ENCODE assay signal across 22 cellular contexts in the genomic region with DNA sequence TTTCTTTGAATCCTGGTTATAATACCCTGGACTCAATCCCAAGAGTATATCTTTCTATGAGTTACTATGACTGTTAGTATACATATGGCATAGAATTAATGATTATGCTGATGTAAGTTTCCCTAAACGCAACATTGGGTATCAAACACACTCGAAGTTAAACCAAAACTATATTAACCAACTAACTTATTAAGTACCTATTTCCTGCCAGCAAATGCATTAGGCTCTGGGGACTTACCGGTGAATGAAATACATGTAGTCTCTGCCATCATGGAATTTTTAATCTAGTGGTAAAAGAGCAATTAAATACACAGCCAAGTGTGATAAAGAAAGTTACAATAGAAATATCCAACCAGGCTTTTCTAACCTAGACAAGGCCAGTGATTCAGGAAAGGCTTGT.
"Had no signal": no experiment of that assay in that cellular context is flagged by ENCODE, and none has a peak within 500 bp of the region (broad histone marks: within the 10 kb centered on the region; RNA-seq: fewer than 3 reads in every experiment).

No MANE protein-coding gene starts in this region.

- ATAC-seq: Panc1, PC-3, T-cell had no signal

- DNase-seq: KBM-7, MV-4-11, NCI-H1048, NCI-H1105 treated with DMSO at 0.1 percent for 48 hours, NCI-H1417 treated with DMSO at 0.1 percent for 48 hours, NCI-H146, NCI-H1694 treated with DMSO at 0.1 percent for 48 hours, NCI-H1930, NCI-H2081, NCI-H2107, NCI-H2227 treated with DMSO at 0.1 percent for 48 hours, NCI-H446, NCI-H510A, NCI-H524 treated with DMSO at 0.1 percent for 48 hours, NCI-H69, NCI-H774, PC-3, SHP77, SK-N-SH, SW 1271, T-cell had no signal

- H3K36me3 Mint-ChIP-seq: T-cell had no signal

- H3K27me3 Mint-ChIP-seq: T-cell had no signal

- H3K27ac Mint-ChIP-seq: T-cell had no signal

- H3K4me3 Mint-ChIP-seq: T-cell had no signal

- H3K4me1 Mint-ChIP-seq: T-cell had no signal
